In the genomic region with DNA sequence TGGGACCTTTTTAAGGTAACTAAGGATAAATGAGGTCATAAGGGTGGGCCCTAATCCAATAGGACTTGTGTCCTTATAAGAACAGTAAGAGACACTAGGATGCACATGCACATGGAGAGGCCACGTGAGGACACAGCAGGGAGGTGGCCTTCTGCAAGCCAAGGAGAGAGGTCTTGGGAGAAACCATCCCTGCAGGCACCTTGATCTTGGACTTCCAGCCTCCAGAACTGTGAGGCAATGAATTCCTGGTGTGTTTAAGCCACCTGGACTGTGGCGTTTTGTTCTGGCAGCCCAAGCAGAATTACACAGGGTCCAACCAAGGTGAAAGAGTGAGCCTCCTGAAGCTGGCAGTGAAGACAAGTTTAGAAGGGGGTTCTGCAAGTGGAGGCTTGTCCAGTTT, we compare ENCODE assay signal across 11 cellular contexts.
"Had no signal": no experiment of that assay in that cellular context is flagged by ENCODE, and none has a peak within 500 bp of the region (broad histone marks: within the 10 kb centered on the region; RNA-seq: fewer than 3 reads in every experiment).

No MANE protein-coding gene starts in this region.

- H3K9ac ChIP-seq: GM23248 had no signal

- H2AFZ ChIP-seq: GM23248, GM23338 had no signal

- H3K36me3 ChIP-seq: HAP-1 had no signal

- H3K4me3 ChIP-seq: GM23248, GM23338, HAP-1 had no signal

- H3K4me1 ChIP-seq: HAP-1 had no signal

- H3K4me2 ChIP-seq: GM23338 had no signal

- H3K4me3 Mint-ChIP-seq: GM23338, H9, HFFc6 had no signal

- H3K27ac ChIP-seq: GM23248 had no signal

- DNase-seq: GM23248, GOT3, H7, H9, HCEC 1CT, HFFc6 had no signal

- H3K27ac Mint-ChIP-seq: GM23338, H9, HFFc6 had no signal

- FAIRE-seq: H1, H54 had no signal

- H3K9me3 ChIP-seq: HAP-1 had no signal

- ATAC-seq: GM23338, HCT116 had no signal
